8 cellular contexts compared by ENCODE assay signal in the genomic region with DNA sequence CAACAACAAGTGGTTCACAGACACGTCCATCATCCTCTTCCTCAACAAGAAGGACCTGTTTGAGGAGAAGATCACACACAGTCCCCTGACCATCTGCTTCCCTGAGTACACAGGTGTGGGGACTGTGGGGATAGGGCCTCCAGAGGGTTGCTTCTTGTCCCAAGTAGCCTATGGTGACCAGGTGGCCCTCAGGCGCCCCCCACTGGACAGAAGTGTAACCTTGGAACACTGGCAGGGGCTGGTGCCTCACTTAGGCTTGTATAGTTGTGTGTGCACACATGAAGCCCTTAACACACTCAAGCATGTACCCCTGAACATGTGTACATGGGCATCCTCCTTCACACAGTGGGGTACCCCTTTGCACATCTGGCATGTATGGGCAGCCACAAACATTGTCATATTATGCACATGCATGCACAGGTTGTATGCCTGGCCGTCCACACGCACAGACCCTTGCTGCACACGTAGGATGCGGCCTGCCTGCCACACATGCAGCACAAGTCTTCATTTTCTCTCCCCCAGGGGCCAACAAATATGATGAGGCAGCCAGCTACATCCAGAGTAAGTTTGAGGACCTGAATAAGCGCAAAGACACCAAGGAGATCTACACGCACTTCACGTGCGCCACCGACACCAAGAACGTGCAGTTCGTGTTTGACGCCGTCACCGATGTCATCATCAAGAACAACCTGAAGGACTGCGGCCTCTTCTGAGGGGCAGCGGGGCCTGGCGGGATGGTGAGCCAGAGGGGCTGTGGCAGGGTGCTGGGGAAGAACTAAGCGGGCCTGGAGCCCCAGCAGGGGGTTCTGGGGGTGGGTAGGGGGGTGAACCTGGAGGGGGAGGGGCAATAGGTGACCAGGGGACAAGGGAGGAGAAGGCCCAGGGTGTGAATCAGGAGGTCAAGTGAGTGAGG. TPM values are rescaled to one million over a fixed set of nuclear protein-coding genes. Genes with fewer than 3 reads are reported as not detected.
DNase-seq lines count a peak whose midpoint lies in the region; ATAC-seq, FAIRE-seq and TF ChIP-seq lines count a peak whose summit lies in the region.

No MANE protein-coding gene starts in this region.

- no peak for FAIRE-seq in pancreas (lab: Jason Lieb, UNC)
- FAIRE-seq in frontal cortex (lab: Jason Lieb, UNC) = no peak

- no peaks in the 10 kb centered on the region for H3K9me3 ChIP-seq in pancreas

- H3K27me3 ChIP-seq in pancreas = no peaks in the 10 kb centered on the region

- peaks cover 16% of the 10 kb centered on the region for H3K36me3 Mint-ChIP-seq in chondrocyte (ENCODE audit: low read depth)

- ATAC-seq in pancreas (no peak), HG03521 (IDR thresholded peaks at IDR 0.05; ENCODE audit: unreplicated experiment) (no peak)

- peaks cover 27% of the 10 kb centered on the region for H3K4me1 Mint-ChIP-seq in chondrocyte (ENCODE audit: low read depth)

- H3K4me1 ChIP-seq in pancreas = peaks cover 0 to 16% (median 6%) of the 10 kb centered on the region in 3 donors

- H3K27me3 Mint-ChIP-seq in chondrocyte (ENCODE audit: low read depth) = no peaks in the 10 kb centered on the region

- no peak overlapping the region for H3K4me3 Mint-ChIP-seq in chondrocyte (ENCODE audit: unreplicated experiment)

- no peaks in the 10 kb centered on the region for H3K9me3 Mint-ChIP-seq in chondrocyte (ENCODE audit: low read depth)

- no peak overlapping the region for H3K4me3 ChIP-seq in pancreas

- intact Hi-C loops in pancreas (cut with DNase I) = loop anchor here in 1 of 3 donors (10.0 kb wide), 1 partner anchor 68 kb away; a partner anchor contains a TSS

- peaks cover 8 to 27% (median 15%) of the 10 kb centered on the region in 3 donors for H3K36me3 ChIP-seq in pancreas

- peak; percentile 76 for TF ChIP-seq CTCF in chondrocyte (IDR thresholded peaks at IDR 0.05)
- TF ChIP-seq CTCF in pancreas (IDR thresholded peaks at IDR 0.05) = peak in 3 of 4 donors; percentile 10 to 39 (median 38)

- WGBS in pancreas, 2 donors = 90% methylated on average over 20 of the region's 20 CpGs

- no peak overlapping the region for H3K27ac ChIP-seq in pancreas

- peak; percentile 50 to 65 for DNase-seq in SHP77 (lab: John Stamatoyannopoulos, UW)
- DNase-seq in SHP77 treated with DMSO at 0.1 percent for 48 hours (lab: John Stamatoyannopoulos, UW) = no peak
- DNase-seq in NCI-H69 (lab: John Stamatoyannopoulos, UW) = peak; percentile 52
- no peak for DNase-seq in chondrocyte (ENCODE audit: low spot score)
- peak in 3 of 6 donors; percentile 55 to 77 (median 72) for DNase-seq in pancreas
- DNase-seq in frontal cortex (ENCODE audit: low spot score in 2 of 2) = no peak
- DNase-seq in NCI-H2081 treated with DMSO at 0.1 percent for 48 hours (lab: John Stamatoyannopoulos, UW) = no peak

- H3K27ac Mint-ChIP-seq in chondrocyte (ENCODE audit: unreplicated experiment) = no peak overlapping the region

RNA-seq across cellular contexts. Expression of a gene that starts 11.7 kb away (rescaled TPM):
- total RNA-seq in chondrocyte (9.6 to 16.4 TPM (median 14.9 TPM) in 3 replicates), pancreas (10 to 100 TPM; 27.5 to 53.5 (median 33.2) TPM), frontal cortex (2.4 TPM)
- 100 to 1,000 TPM; 118 to 223 TPM for polyA plus RNA-seq in pancreas

RNA-seq across cellular contexts. Expression of a gene that starts 21.2 kb away (rescaled TPM):
- total RNA-seq in chondrocyte (388 to 444 TPM (median 443 TPM) in 3 replicates), pancreas (100 to 1,000 TPM in 1 of 6 donors, 10 to 100 TPM in 5; 26.9 to 104 (median 42.9) TPM), frontal cortex (97.0 TPM)
- polyA plus RNA-seq in pancreas = 10 to 100 TPM; 54.1 to 97.6 TPM

RNA-seq across cellular contexts. Expression of a gene that starts 21.7 kb away (rescaled TPM):
- total RNA-seq in chondrocyte (not detected in 3 replicates), pancreas (under 1 TPM in 1 of 6 donors, not detected in 5; 0.12 TPM), frontal cortex (0.82 TPM)
- polyA plus RNA-seq in pancreas = 1 to 10 TPM in 1 of 2 donors, under 1 TPM in 1; 0.15 to 2.1 TPM

RNA-seq across cellular contexts. Expression of a gene that starts 35.0 kb away (rescaled TPM):
- total RNA-seq in chondrocyte (38.9 to 54.4 TPM (median 44.0 TPM) in 3 replicates), pancreas (10 to 100 TPM; 47.1 to 81.6 (median 55.1) TPM), frontal cortex (17.9 TPM)
- polyA plus RNA-seq in pancreas = 100 to 1,000 TPM; 101 to 117 TPM

RNA-seq across cellular contexts. Expression of a gene that starts 42.0 kb away (rescaled TPM):
- total RNA-seq in chondrocyte = 5.3 to 6.9 TPM (median 5.4 TPM) in 3 replicates
- 1 to 10 TPM in 1 of 6 donors, under 1 TPM in 5; 0.46 to 1.3 (median 0.65) TPM for total RNA-seq in pancreas
- polyA plus RNA-seq in pancreas = 1 to 10 TPM; 1.6 to 2.1 TPM
- total RNA-seq in frontal cortex = 3.7 TPM

Comparison
In these comparisons a context has a peak if more than half of its experiments do, and no peak if none do; other contexts are left out.
1. DNase-seq: peak in SHP77 (2 of 2) and NCI-H69 (single experiment); none in SHP77 treated with DMSO at 0.1 percent for 48 hours (single experiment), chondrocyte (single experiment), frontal cortex (0 of 2) and NCI-H2081 treated with DMSO at 0.1 percent for 48 hours (single experiment).